In the genomic region with DNA sequence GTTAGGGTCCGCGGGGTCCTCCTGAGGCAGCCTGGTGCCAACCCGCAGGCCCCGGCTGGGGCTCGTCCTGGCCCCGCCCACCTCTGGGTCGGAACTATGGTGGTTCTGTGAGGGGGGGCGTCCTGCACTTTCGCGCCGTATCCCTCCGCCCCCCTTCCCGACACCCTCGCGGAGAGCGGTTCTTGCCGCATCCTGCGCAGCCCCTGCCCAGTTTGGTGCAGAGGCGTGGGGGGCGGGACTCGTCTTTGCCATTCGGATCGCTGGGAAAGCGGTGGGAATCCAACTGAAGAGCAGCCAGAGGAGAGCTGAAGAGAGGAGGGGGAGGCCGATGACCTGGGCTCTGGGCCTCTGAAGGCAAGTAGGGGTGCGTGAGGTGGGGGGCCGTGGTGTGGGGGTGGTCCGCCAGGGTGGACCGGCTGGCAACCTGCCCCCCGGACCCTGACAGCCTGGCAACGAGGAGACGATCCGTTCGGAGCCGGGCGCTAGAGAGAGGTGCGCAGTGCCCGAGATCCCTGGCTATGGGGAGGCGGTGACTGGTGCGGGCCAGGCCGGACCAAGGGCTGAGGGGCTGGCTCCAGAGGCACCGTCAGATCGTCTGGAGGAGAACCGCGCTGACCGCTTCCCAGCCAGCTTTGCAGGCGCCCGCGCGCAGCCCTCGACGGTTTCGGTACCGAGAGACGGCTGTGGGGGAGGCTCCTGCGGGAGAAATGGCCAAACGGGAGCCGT, we compare ENCODE assay signal across 8 cellular contexts. TPM values are rescaled to one million over a fixed set of nuclear protein-coding genes. Genes with fewer than 3 reads are reported as not detected.
DNase-seq lines count a peak whose midpoint lies in the region; ATAC-seq, FAIRE-seq and TF ChIP-seq lines count a peak whose summit lies in the region.

A gene with protein sequence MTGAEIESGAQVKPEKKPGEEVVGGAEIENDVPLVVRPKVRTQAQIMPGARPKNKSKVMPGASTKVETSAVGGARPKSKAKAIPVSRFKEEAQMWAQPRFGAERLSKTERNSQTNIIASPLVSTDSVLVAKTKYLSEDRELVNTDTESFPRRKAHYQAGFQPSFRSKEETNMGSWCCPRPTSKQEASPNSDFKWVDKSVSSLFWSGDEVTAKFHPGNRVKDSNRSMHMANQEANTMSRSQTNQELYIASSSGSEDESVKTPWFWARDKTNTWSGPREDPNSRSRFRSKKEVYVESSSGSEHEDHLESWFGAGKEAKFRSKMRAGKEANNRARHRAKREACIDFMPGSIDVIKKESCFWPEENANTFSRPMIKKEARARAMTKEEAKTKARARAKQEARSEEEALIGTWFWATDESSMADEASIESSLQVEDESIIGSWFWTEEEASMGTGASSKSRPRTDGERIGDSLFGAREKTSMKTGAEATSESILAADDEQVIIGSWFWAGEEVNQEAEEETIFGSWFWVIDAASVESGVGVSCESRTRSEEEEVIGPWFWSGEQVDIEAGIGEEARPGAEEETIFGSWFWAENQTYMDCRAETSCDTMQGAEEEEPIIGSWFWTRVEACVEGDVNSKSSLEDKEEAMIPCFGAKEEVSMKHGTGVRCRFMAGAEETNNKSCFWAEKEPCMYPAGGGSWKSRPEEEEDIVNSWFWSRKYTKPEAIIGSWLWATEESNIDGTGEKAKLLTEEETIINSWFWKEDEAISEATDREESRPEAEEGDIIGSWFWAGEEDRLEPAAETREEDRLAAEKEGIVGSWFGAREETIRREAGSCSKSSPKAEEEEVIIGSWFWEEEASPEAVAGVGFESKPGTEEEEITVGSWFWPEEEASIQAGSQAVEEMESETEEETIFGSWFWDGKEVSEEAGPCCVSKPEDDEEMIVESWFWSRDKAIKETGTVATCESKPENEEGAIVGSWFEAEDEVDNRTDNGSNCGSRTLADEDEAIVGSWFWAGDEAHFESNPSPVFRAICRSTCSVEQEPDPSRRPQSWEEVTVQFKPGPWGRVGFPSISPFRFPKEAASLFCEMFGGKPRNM (N-terminal part only) (plus strand): TSS at position 242 of the 726 bp plus-strand sequence. CDS start 2,431 bp downstream, outside the sequence.

- in situ Hi-C loops in mammary epithelial cell (cut with MboI; ENCODE audit: low sequenced_read_pairs in 2 of 2), result no loop called here

- no peaks in the 10 kb centered on the region for H4K20me1 ChIP-seq in mammary epithelial cell (ENCODE audit: insufficient read depth, low read length)

- CTCF ChIA-PET in A549 (lab: Yijun Ruan, JAX), result no interaction called here
- CTCF ChIA-PET in mammary epithelial cell (lab: Charles Lee; ENCODE audit: low non-redundant PET), result no interaction called here

- H3K9me3 ChIP-seq in A549 (no peaks in the 10 kb centered on the region), WERI-Rb-1 (ENCODE audit: severe bottlenecking) (no peaks in the 10 kb centered on the region), mammary epithelial cell (replicated peaks; ENCODE audit: insufficient read depth, low read length) (no peaks in the 10 kb centered on the region)

- no peak for TF ChIP-seq CTCF in A549 (IDR thresholded peaks at IDR 0.05)
- TF ChIP-seq CTCF in HFFc6 (IDR thresholded peaks at IDR 0.05), result no peak
- no peak for TF ChIP-seq CTCF in WERI-Rb-1 (IDR thresholded peaks at IDR 0.05; ENCODE audit: low read depth, low read length)
- TF ChIP-seq CTCF in mammary epithelial cell (conservative IDR thresholded peaks at IDR 0.05 in 1 of 2, IDR thresholded peaks at IDR 0.05 in 1 of 2; ENCODE audit: extremely low read depth in 1 of 2, insufficient read depth in 1 of 2, low read depth in 1 of 2, low read length in 2 of 2), result no peak

- peak within 1 kb of the TSS; percentile 63 for H2AFZ ChIP-seq in mammary epithelial cell (ENCODE audit: low read depth, low read length)

- H3K36me3 ChIP-seq in WERI-Rb-1, result no peaks in the 10 kb centered on the region
- H3K36me3 ChIP-seq in mammary epithelial cell (ENCODE audit: insufficient read depth, low read length), result no peaks in the 10 kb centered on the region

- H3K4me3 ChIP-seq in A549 (peak within 1 kb of the TSS; percentile 40), WERI-Rb-1 (ENCODE audit: low read depth, low read length) (peak within 1 kb of the TSS; percentile 46), mammary epithelial cell (replicated peaks in 1 of 3; ENCODE audit: insufficient read depth in 1 of 3, low read depth in 2 of 3, low read length in 3 of 3) (peak within 1 kb of the TSS; percentile 39 to 50 (median 44)), skin epidermis (peak within 1 kb of the TSS; percentile 38 to 60 (median 48))

- H3K27me3 ChIP-seq in WERI-Rb-1 (ENCODE audit: insufficient read depth, low read depth, severe bottlenecking) (peaks cover 4% of the 10 kb centered on the region), mammary epithelial cell (ENCODE audit: insufficient read depth, low read length) (no peaks in the 10 kb centered on the region)

- H3K27ac ChIP-seq in A549, result peak within 1 kb of the TSS in 1 of 2 experiments; percentile 55; a peak in 1 of 6 replicates
- H3K27ac ChIP-seq in WERI-Rb-1, result peak within 1 kb of the TSS; percentile 33; the same call in 1 of the 2 replicates
- no peak within 1 kb of the TSS for H3K27ac ChIP-seq in mammary epithelial cell (ENCODE audit: insufficient read depth, low read depth, low read length)
- peak within 1 kb of the TSS in 11 of 21 experiments; percentile 2 to 77 (median 44) for H3K27ac ChIP-seq in skin epidermis

- H3K36me3 Mint-ChIP-seq in HFFc6 (ENCODE audit: low read depth), result no peaks in the 10 kb centered on the region; the same call in 1 of the 2 replicates

- peak within 1 kb of the TSS; percentile 89 for H3K4me3 Mint-ChIP-seq in HFFc6

- H3K4me2 ChIP-seq in A549, result peak within 1 kb of the TSS; percentile 82
- H3K4me2 ChIP-seq in mammary epithelial cell (ENCODE audit: insufficient read depth, low read depth, low read length), result peak within 1 kb of the TSS; percentile 84

- no peak within 1 kb of the TSS for H3K9ac ChIP-seq in mammary epithelial cell (ENCODE audit: insufficient read depth, low read length)

- no peak for TF ChIP-seq POLR2A in A549 (IDR thresholded peaks at IDR 0.05; ENCODE audit: low read length)

- ATAC-seq in A549 (peak; percentile 85 to 88), GM19035 (IDR thresholded peaks at IDR 0.05; ENCODE audit: unreplicated experiment) (no peak)

- peaks cover 7% of the 10 kb centered on the region; the same call in 1 of the 2 replicates for H3K4me1 Mint-ChIP-seq in HFFc6 (ENCODE audit: low read depth)

- dilution Hi-C loops in mammary epithelial cell (cut with HindIII; ENCODE audit: low sequenced_read_pairs), result no loop called here

- POLR2A ChIA-PET in A549 (lab: Yijun Ruan, JAX), result no interaction called here

- FAIRE-seq in A549 (lab: Jason Lieb, UNC), result no peak

- H3K4me1 ChIP-seq in A549, result no peaks in the 10 kb centered on the region
- no peaks in the 10 kb centered on the region for H3K4me1 ChIP-seq in mammary epithelial cell (ENCODE audit: insufficient read depth, low read length)

- intact Hi-C loops in mammary epithelial cell (cut with micrococcal nuclease), result no loop called here

- no peak for TF ChIP-seq EP300 in A549 (IDR thresholded peaks at IDR 0.05)

- DNase-seq in A549 (ENCODE audit: low read depth in 1 of 2, low spot score in 1 of 2) (no peak), HFFc6 (peak; percentile 1), WERI-Rb-1 (peak; percentile 67), mammary epithelial cell (no peak), iPS-NIHi7 (ENCODE audit: extremely low spot score) (peak; percentile 29), SW480 (ENCODE audit: low spot score) (no peak)

- TF ChIP-seq RAD21 in A549 (conservative IDR thresholded peaks at IDR 0.05 in 1 of 2, IDR thresholded peaks at IDR 0.05 in 1 of 2), result no peak

- no peaks in the 10 kb centered on the region for H3K79me2 ChIP-seq in mammary epithelial cell (ENCODE audit: insufficient read depth, low read length)

- no peaks in the 10 kb centered on the region for H3K27me3 Mint-ChIP-seq in HFFc6 (ENCODE audit: insufficient read depth)

- H3K27ac Mint-ChIP-seq in HFFc6, result peak within 1 kb of the TSS; percentile 36

- 54% methylated on average over 23 of the region's 58 CpGs for WGBS in A549 (ENCODE audit: missing lambda C conversion rate)
- 63% methylated on average over 6 of the region's 58 CpGs for WGBS in mammary epithelial cell (ENCODE audit: low coverage, missing lambda C conversion rate)

- no TSS peak for BruUV-seq in mammary epithelial cell (replicated peaks; lab: Mats Ljungman, UMichigan)

- no peaks in the 10 kb centered on the region for H3K9me3 Mint-ChIP-seq in HFFc6

TF ChIP-seq in A549, 52 proteins besides CTCF, POLR2A, EP300 and RAD21 (continues in another document):
- TF ChIP-seq CEBPB (IDR thresholded peaks at IDR 0.05) (no peak), ZSCAN20 (CRISPR knock-in tag; IDR thresholded peaks at IDR 0.05) (no peak), SMC3 (IDR thresholded peaks at IDR 0.05) (no peak), KDM5A (IDR thresholded peaks at IDR 0.05) (no peak), RARB (CRISPR knock-in tag; IDR thresholded peaks at IDR 0.05) (no peak), CBX2 (IDR thresholded peaks at IDR 0.05; ENCODE audit: borderline replicate concordance, low read depth) (no peak), EHF (CRISPR knock-in tag; IDR thresholded peaks at IDR 0.05) (no peak), FOXS1 (CRISPR knock-in tag; IDR thresholded peaks at IDR 0.05) (no peak), HEYL (CRISPR knock-in tag; IDR thresholded peaks at IDR 0.05) (no peak), RNF2 (IDR thresholded peaks at IDR 0.05; ENCODE audit: borderline replicate concordance, low read depth) (no peak)
- TF ChIP-seq, protein P1, sequence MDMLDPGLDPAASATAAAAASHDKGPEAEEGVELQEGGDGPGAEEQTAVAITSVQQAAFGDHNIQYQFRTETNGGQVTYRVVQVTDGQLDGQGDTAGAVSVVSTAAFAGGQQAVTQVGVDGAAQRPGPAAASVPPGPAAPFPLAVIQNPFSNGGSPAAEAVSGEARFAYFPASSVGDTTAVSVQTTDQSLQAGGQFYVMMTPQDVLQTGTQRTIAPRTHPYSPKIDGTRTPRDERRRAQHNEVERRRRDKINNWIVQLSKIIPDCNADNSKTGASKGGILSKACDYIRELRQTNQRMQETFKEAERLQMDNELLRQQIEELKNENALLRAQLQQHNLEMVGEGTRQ (IDR thresholded peaks at IDR 0.05), result no peak
- TF ChIP-seq, protein P2, sequence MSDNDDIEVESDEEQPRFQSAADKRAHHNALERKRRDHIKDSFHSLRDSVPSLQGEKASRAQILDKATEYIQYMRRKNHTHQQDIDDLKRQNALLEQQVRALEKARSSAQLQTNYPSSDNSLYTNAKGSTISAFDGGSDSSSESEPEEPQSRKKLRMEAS (IDR thresholded peaks at IDR 0.05), result no peak

RNA-seq across cellular contexts. Expression of the gene that starts here (rescaled TPM):
- polyA plus RNA-seq in A549 (2011; rRNA removed) (0.78 and 0.87 TPM in 2 replicates), A549 (2017; fragmentation: RNase III; extraction: RNeasy Plus Mini Kit Qiagen cat#74134 plus additional on column Dnase treatment) (0.47 to 0.63 TPM (median 0.50 TPM) in 3 replicates), mammary epithelial cell (0.07 TPM)
- polyA plus RNA-seq in A549 (2012; cell fraction: cytosol; rRNA removed), result 0.13 and 0.14 TPM in 2 replicates
- 0.59 and 1.1 TPM in 2 replicates for polyA plus RNA-seq in A549 (2012; cell fraction: nucleus; rRNA removed)
- 2.1 and 2.3 TPM in 2 replicates for polyA minus RNA-seq in A549 (2011; rRNA and poly(A)+ RNA removed)
- 1 to 10 TPM in 1 of 6 experiments, under 1 TPM in 5; 0.76 to 1.1 (median 0.95) TPM for total RNA-seq in HFFc6 (2021; fragmentation: NEBNext Ultra II Directional; extraction: Animal tissue kit (Norgen Biotek cat#: 25700))
- 1 to 10 TPM; 1.3 TPM for total RNA-seq in mammary epithelial cell
- 0.78 TPM for polyA minus RNA-seq in mammary epithelial cell

Comparison
In these comparisons a context has a peak if more than half of its experiments do, and no peak if none do; other contexts are left out.
1. DNase-seq: peak in HFFc6 (single experiment), WERI-Rb-1 (single experiment) and iPS-NIHi7 (single experiment); none in A549 (0 of 2), mammary epithelial cell (single experiment) and SW480 (single experiment).
2. Peak in every context shown above with its lines, with median percentiles within 50 percentile points of each other: H3K4me3 ChIP-seq.